ENCODE assay signal across 9 cellular contexts in genomic region chr14:77375164-77375950, GRCh38. TPM values are rescaled to one million over a fixed set of nuclear protein-coding genes. Genes with fewer than 3 reads are reported as not detected.
DNase-seq lines count a peak whose midpoint lies in the region; ATAC-seq, FAIRE-seq and TF ChIP-seq lines count a peak whose summit lies in the region.
"Had no signal": no experiment of that assay in that cellular context is flagged by ENCODE, and none has a peak within 500 bp of the region (broad histone marks: within the 10 kb centered on the region; RNA-seq: fewer than 3 reads in every experiment).

No MANE protein-coding gene starts in this region.

- H3K9ac ChIP-seq in BLaER1 (peak overlapping the region; percentile 91; the same call in 1 of the 2 replicates), SU-DHL-6 (ENCODE audit: low read length) (peak overlapping the region; percentile 93), iPS-20b (ENCODE audit: low read depth, low read length) (no peak overlapping the region)

- ATAC-seq in HG02981 (IDR thresholded peaks at IDR 0.05; ENCODE audit: unreplicated experiment): no peak
- no peak for ATAC-seq in mucosa of descending colon
- no peak for ATAC-seq in HG02763 (IDR thresholded peaks at IDR 0.05; ENCODE audit: unreplicated experiment)

- intact Hi-C loops in mucosa of descending colon (cut with DNase I, micrococcal nuclease): no loop called here

- peaks cover 29% of the 10 kb centered on the region for H3K4me1 ChIP-seq in BLaER1
- H3K4me1 ChIP-seq in iPS-20b (ENCODE audit: insufficient read depth, low read length): peaks cover 3% of the 10 kb centered on the region; the same call in 1 of the 2 replicates
- peaks cover 7% of the 10 kb centered on the region for H3K4me1 ChIP-seq in mucosa of descending colon (ENCODE audit: low read depth)

- H3K27me3 ChIP-seq in BLaER1 (no peaks in the 10 kb centered on the region), SU-DHL-6 (ENCODE audit: low read length) (no peaks in the 10 kb centered on the region), iPS-20b (ENCODE audit: insufficient read depth, low read length) (peaks cover 7% of the 10 kb centered on the region; the same call in 1 of the 2 replicates)

- H3K4me2 ChIP-seq in BLaER1 (peak overlapping the region; percentile 93), SU-DHL-6 (ENCODE audit: low read depth, low read length, poor library complexity, severe bottlenecking) (peak overlapping the region; percentile 95)

- TF ChIP-seq CTCF in SU-DHL-6 (IDR thresholded peaks at IDR 0.05; ENCODE audit: insufficient read depth, low read length, poor library complexity, severe bottlenecking): no peak
- no peak for TF ChIP-seq CTCF in mucosa of descending colon (IDR thresholded peaks at IDR 0.05)

- H3K36me3 ChIP-seq in BLaER1 (no peaks in the 10 kb centered on the region), SU-DHL-6 (ENCODE audit: low read length) (no peaks in the 10 kb centered on the region; the same call in 1 of the 2 replicates), iPS-20b (ENCODE audit: insufficient read depth, low read depth, low read length) (no peaks in the 10 kb centered on the region), mucosa of descending colon (ENCODE audit: low read depth) (no peaks in the 10 kb centered on the region)

- peak; percentile 73 for FAIRE-seq in GM18507 (lab: Jason Lieb, UNC)
- FAIRE-seq: RCC 7860 had no signal

- DNase-seq in GM18507 (ENCODE audit: extremely low spot score, insufficient read length, low read depth): no peak
- no peak for DNase-seq in mucosa of descending colon
- no peak for DNase-seq in substantia nigra (lab: John Stamatoyannopoulos, UW)

- H3F3A ChIP-seq in SU-DHL-6 (ENCODE audit: insufficient read depth): peaks cover 33% of the 10 kb centered on the region

- no peaks in the 10 kb centered on the region for H3K9me2 ChIP-seq in SU-DHL-6 (replicated peaks; ENCODE audit: insufficient read depth, low read length)

- no peaks in the 10 kb centered on the region for H3K9me3 ChIP-seq in BLaER1
- no peaks in the 10 kb centered on the region for H3K9me3 ChIP-seq in SU-DHL-6 (ENCODE audit: insufficient read depth, low read length)
- no peaks in the 10 kb centered on the region for H3K9me3 ChIP-seq in iPS-20b (ENCODE audit: insufficient read depth, low read depth, low read length)
- H3K9me3 ChIP-seq in mucosa of descending colon: no peaks in the 10 kb centered on the region

- H3K79me2 ChIP-seq in SU-DHL-6 (ENCODE audit: insufficient read depth, low read length): peaks cover 50% of the 10 kb centered on the region

- H4K20me1 ChIP-seq in BLaER1: no peaks in the 10 kb centered on the region
- H4K20me1 ChIP-seq in SU-DHL-6 (ENCODE audit: low read depth, low read length): no peaks in the 10 kb centered on the region

- H3K27ac ChIP-seq in BLaER1: no peak overlapping the region
- H3K27ac ChIP-seq in SU-DHL-6 (ENCODE audit: low read depth, low read length): peak overlapping the region; percentile 96
- no peak overlapping the region for H3K27ac ChIP-seq in iPS-20b (ENCODE audit: low read length)
- H3K27ac ChIP-seq in substantia nigra (ENCODE audit: low read depth, low read length, poor library complexity, severe bottlenecking): no peak overlapping the region

- H3K4me3 ChIP-seq in BLaER1: no peak overlapping the region
- H3K4me3 ChIP-seq in SU-DHL-6 (ENCODE audit: insufficient read depth, low read length, poor library complexity, severe bottlenecking): peak overlapping the region; percentile 89
- peak overlapping the region; percentile 81; the same call in 1 of the 2 replicates for H3K4me3 ChIP-seq in iPS-20b (ENCODE audit: low read length)
- H3K4me3 ChIP-seq in mucosa of descending colon: no peak overlapping the region

- H2AFZ ChIP-seq in SU-DHL-6 (ENCODE audit: low read depth, low read length, severe bottlenecking): no peak overlapping the region

RNA-seq across cellular contexts. Expression of gene TMED8, which starts 1.5 kb away (rescaled TPM):
- total RNA-seq in mucosa of descending colon: 10 to 100 TPM in 1 of 3 donors, 1 to 10 TPM in 2; 6.5 to 15.6 (median 7.7) TPM

RNA-seq across cellular contexts. Expression of gene SAMD15, which starts 1.8 kb away (rescaled TPM):
- total RNA-seq in mucosa of descending colon: under 1 TPM; 0.29 to 0.66 (median 0.43) TPM

RNA-seq across cellular contexts. Expression of gene NOXRED1, which starts 48.0 kb away (rescaled TPM):
- total RNA-seq in mucosa of descending colon: 1 to 10 TPM in 1 of 3 donors, under 1 TPM in 2; 0.82 to 1.1 (median 0.82) TPM

RNA-seq across cellular contexts. Expression of gene GSTZ1, which starts 54.5 kb away (rescaled TPM):
- 10 to 100 TPM; 15.6 to 42.5 (median 37.1) TPM for total RNA-seq in mucosa of descending colon

RNA-seq across cellular contexts. Expression of gene POMT2, which starts 54.7 kb away (rescaled TPM):
- 10 to 100 TPM; 22.9 to 28.5 (median 23.2) TPM for total RNA-seq in mucosa of descending colon

Comparison
In these comparisons a context has a peak if more than half of its experiments do, and no peak if none do; other contexts are left out.
1. H3K4me3 ChIP-seq: peak in SU-DHL-6 (single experiment) and iPS-20b (single experiment); none in BLaER1 (single experiment) and mucosa of descending colon (single experiment).